13 cellular contexts compared by ENCODE assay signal in the genomic region with DNA sequence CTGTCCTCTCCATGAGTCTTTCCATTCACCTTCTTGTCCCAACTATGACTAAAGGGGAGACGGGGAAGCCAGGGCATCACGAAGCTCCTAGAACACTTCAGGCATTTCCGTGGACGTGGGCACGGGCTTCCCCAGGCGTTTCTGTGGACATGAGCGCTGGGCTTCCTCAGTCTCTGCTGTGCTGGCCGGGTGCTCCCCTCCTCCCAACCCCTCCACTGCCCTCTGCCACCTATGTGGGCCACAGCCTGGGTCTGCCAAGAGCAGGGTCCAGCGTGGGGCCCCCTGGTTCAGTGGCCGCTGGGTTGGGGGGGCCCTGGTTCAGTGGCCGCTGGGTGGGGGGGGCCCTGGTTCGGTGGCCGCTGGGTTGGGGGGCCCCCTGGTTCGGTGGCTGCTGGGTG. TPM values are rescaled to one million over a fixed set of nuclear protein-coding genes. Genes with fewer than 3 reads are reported as not detected.
DNase-seq lines count a peak whose midpoint lies in the region; ATAC-seq and TF ChIP-seq lines count a peak whose summit lies in the region.
"Had no signal": no experiment of that assay in that cellular context is flagged by ENCODE, and none has a peak within 500 bp of the region (broad histone marks: within the 10 kb centered on the region; RNA-seq: fewer than 3 reads in every experiment).

No MANE protein-coding gene starts in this region.

- no peak overlapping the region for H3K4me3 Mint-ChIP-seq in nephron progenitor cell

- peak in 2 of 3 donors; percentile 46 to 61 for DNase-seq in right cardiac atrium
- no peak for DNase-seq in left ventricle myocardium superior
- peak in 2 of 10 donors; percentile 19 to 40 for DNase-seq in dorsolateral prefrontal cortex
- DNase-seq in substantia nigra (lab: John Stamatoyannopoulos, UW) = no peak
- DNase-seq in NCI-H2196 treated with DMSO at 0.1 percent for 48 hours (lab: John Stamatoyannopoulos, UW; ENCODE audit: unreplicated experiment) = no peak
- no peak for DNase-seq in upper lobe of left lung
- DNase-seq in nephron progenitor cell = no peak
- DNase-seq: GOT3, KG1, NCI-H1417 treated with DMSO at 0.1 percent for 48 hours, NCI-H2029 treated with DMSO at 0.1 percent for 48 hours, NCI-H524 had no signal

- H3K36me3 ChIP-seq in upper lobe of left lung = peaks cover 0 to 29% (median 9%) of the 10 kb centered on the region in 4 donors

- no peak for TF ChIP-seq EP300 in upper lobe of left lung (IDR thresholded peaks at IDR 0.05)

- peaks cover 34% of the 10 kb centered on the region for H3K4me1 Mint-ChIP-seq in nephron progenitor cell

- TF ChIP-seq CTCF in dorsolateral prefrontal cortex (IDR thresholded peaks at IDR 0.05 in 54 of 56, conservative IDR thresholded peaks at IDR 0.05 in 2 of 56; ENCODE audit: low read depth in 1 of 56, partially characterized antibody in 56 of 56) (no peak), upper lobe of left lung (IDR thresholded peaks at IDR 0.05) (no peak), nephron progenitor cell (IDR thresholded peaks at IDR 0.05) (no peak)

- peak overlapping the region; percentile 8 for H3K27ac ChIP-seq in right cardiac atrium (ENCODE audit: low read length)
- H3K27ac ChIP-seq in dorsolateral prefrontal cortex = peak overlapping the region in 57 of 59 donors; percentile 94 to 100 (median 99)
- H3K27ac ChIP-seq in substantia nigra (ENCODE audit: low read depth, low read length, poor library complexity, severe bottlenecking) = peak overlapping the region; percentile 99
- peak overlapping the region in 2 of 4 donors; percentile 34 to 40 for H3K27ac ChIP-seq in upper lobe of left lung
- H3K27ac ChIP-seq: PC-9 had no signal

- no peak overlapping the region for H3K27ac Mint-ChIP-seq in nephron progenitor cell

- H3K4me3 ChIP-seq in right cardiac atrium (ENCODE audit: low read length) (no peak overlapping the region), dorsolateral prefrontal cortex (peak overlapping the region in 1 of 59 donors; percentile 36), upper lobe of left lung (no peak overlapping the region)
- H3K4me3 ChIP-seq: PC-9 had no signal

- H3K27me3 ChIP-seq in right cardiac atrium (ENCODE audit: control insufficient read depth, insufficient read depth) = no peaks in the 10 kb centered on the region
- H3K27me3 ChIP-seq in dorsolateral prefrontal cortex = no peaks in the 10 kb centered on the region
- H3K27me3 ChIP-seq in upper lobe of left lung = no peaks in the 10 kb centered on the region

- TF ChIP-seq POLR2A in upper lobe of left lung (IDR thresholded peaks at IDR 0.05) = no peak

- ATAC-seq in right cardiac atrium = no peak
- ATAC-seq in left ventricle myocardium superior = no peak
- no peak for ATAC-seq in upper lobe of left lung (ENCODE audit: low FRiP score in 2 of 2)

- no peaks in the 10 kb centered on the region for H3K9me3 ChIP-seq in right cardiac atrium (ENCODE audit: control insufficient read depth, low read length)
- no peaks in the 10 kb centered on the region for H3K9me3 ChIP-seq in upper lobe of left lung

- WGBS in right cardiac atrium = 93% methylated on average over 14 of the region's 14 CpGs
- WGBS in upper lobe of left lung, 2 donors = 99% methylated on average over 8 of the region's 14 CpGs; no CpG with 5 or more reads in 1 of the 2 donors

- no peaks in the 10 kb centered on the region for H3K27me3 Mint-ChIP-seq in nephron progenitor cell (ENCODE audit: low read depth, poor library complexity)

- peaks cover 6% of the 10 kb centered on the region for H3K36me3 Mint-ChIP-seq in nephron progenitor cell (ENCODE audit: low read depth)

- no peaks in the 10 kb centered on the region for H3K9me3 Mint-ChIP-seq in nephron progenitor cell

- intact Hi-C loops in right cardiac atrium (cut with DNase I) (no loop called here), left ventricle myocardium superior (cut with micrococcal nuclease) (no loop called here), dorsolateral prefrontal cortex (cut with DNase I) (loop anchor here in 1 of 2 donors (10.0 kb wide), 1 partner anchor 55 kb away; no protein-coding TSS in a partner anchor)

- peaks cover 10% of the 10 kb centered on the region for H3K4me1 ChIP-seq in right cardiac atrium (ENCODE audit: control insufficient read depth, insufficient read depth, low read length)
- peaks cover 18 to 33% (median 27%) of the 10 kb centered on the region in 4 donors for H3K4me1 ChIP-seq in upper lobe of left lung

RNA-seq across cellular contexts. Expression of a gene that starts 14.8 kb away (rescaled TPM):
- total RNA-seq in right cardiac atrium = 10 to 100 TPM; 25.0 to 48.7 (median 34.2) TPM
- 34.9 TPM for polyA plus RNA-seq in right cardiac atrium
- total RNA-seq in left ventricle myocardium superior = 27.4 TPM
- total RNA-seq in dorsolateral prefrontal cortex = 100 to 1,000 TPM in 104 of 120 experiments, 10 to 100 TPM in 16; 38.9 to 309 (median 147) TPM
- 100 to 1,000 TPM in 1 of 6 donors, 10 to 100 TPM in 5; 34.2 to 137 (median 46.9) TPM for total RNA-seq in upper lobe of left lung

RNA-seq across cellular contexts. Expression of a gene that starts 45.9 kb away (rescaled TPM):
- total RNA-seq in right cardiac atrium = 10 to 100 TPM; 17.9 to 22.2 (median 18.9) TPM
- 21.1 TPM for polyA plus RNA-seq in right cardiac atrium
- total RNA-seq in left ventricle myocardium superior = 29.5 TPM
- total RNA-seq in dorsolateral prefrontal cortex = 10 to 100 TPM; 15.8 to 35.3 (median 22.0) TPM
- 10 to 100 TPM; 41.2 to 93.2 (median 64.0) TPM for total RNA-seq in upper lobe of left lung

Comparison
In these comparisons a context has a peak if more than half of its experiments do, and no peak if none do; other contexts are left out.
1. DNase-seq: peak in right cardiac atrium (2 of 3); none in left ventricle myocardium superior (single experiment), substantia nigra (0 of 49), NCI-H2196 treated with DMSO at 0.1 percent for 48 hours (single experiment), upper lobe of left lung (0 of 2) and nephron progenitor cell (single experiment).